Comparison of ENCODE assay signal across 20 cellular contexts in genomic region chr1:111803951-111804350, GRCh38.
"Had no signal": no experiment of that assay in that cellular context is flagged by ENCODE, and none has a peak within 500 bp of the region (broad histone marks: within the 10 kb centered on the region; RNA-seq: fewer than 3 reads in every experiment).

No MANE protein-coding gene starts in this region.

- DNase-seq: activated CD4-positive, alpha-beta T cell treated with anti-CD3 and anti-CD28 coated beads for 48 hours; activated CD4-positive, alpha-beta T cell treated with anti-CD3 and anti-CD28 coated beads, Interleukin-2, amount 50 U/mL, for 4 hours; activated CD4-positive, CD25-positive, alpha-beta regulatory T cell treated with anti-CD3 and anti-CD28 coated beads, Interleukin-2, amount 50 U/mL, for 72 hours; activated CD8-positive, alpha-beta memory T cell treated with anti-CD3 and anti-CD28 coated beads, Interleukin-2, amount 50 U/mL, for 48 hours; activated CD8-positive, alpha-beta T cell treated with anti-CD3 and anti-CD28 coated beads, Interleukin-2, amount 10 ng/mL, durations not matched to agents 7 days and 5 days; activated T-cell treated with anti-CD3 and anti-CD28 coated beads, Interleukin-2, amount 50 U/mL, for 1 hour; aorta; MM.1S; NCI-H187; NCI-H2081; NCI-H510A treated with DMSO at 0.1 percent for 48 hours; NCI-H774; NK-92 treated with Interleukin-12 subunit alpha and Interleukin-12 subunit beta, amount 100 ng/mL, for 24 hours; PC-3; T-helper 9 cell had no signal

- H3K9me3 Mint-ChIP-seq: activated naive CD4-positive, alpha-beta T cell treated with anti-CD3 and anti-CD28 coated beads, Interleukin-2, amount 50 U/mL, for 24 hours; T-helper 1 cell treated with Interleukin-12 subunit alpha and Interleukin-12 subunit beta and Interleukin-4 antibody, amounts not matched to agents 30 μg/mL and 1 μg/mL, for 36 hours; WTC11 had no signal

- H3K27me3 ChIP-seq: breast epithelium had no signal

- H3K4me1 ChIP-seq: breast epithelium had no signal

- ATAC-seq: activated CD8-positive, alpha-beta T cell treated with anti-CD3 and anti-CD28 coated beads, Interleukin-2, amount 10 ng/mL, durations not matched to agents 7 days and 5 days; PC-3 had no signal

- H3K4me3 Mint-ChIP-seq: activated CD8-positive, alpha-beta T cell treated with anti-CD3 and anti-CD28 coated beads, Interleukin-2, amount 10 ng/mL, durations not matched to agents 7 days and 5 days; activated naive CD4-positive, alpha-beta T cell treated with anti-CD3 and anti-CD28 coated beads, Interleukin-2, amount 50 U/mL, for 24 hours; T-helper 1 cell treated with Interleukin-12 subunit alpha and Interleukin-12 subunit beta and Interleukin-4 antibody, amounts not matched to agents 30 μg/mL and 1 μg/mL, for 36 hours; WTC11 had no signal

- H3K9me3 ChIP-seq: breast epithelium had no signal

- H3K27ac Mint-ChIP-seq: activated CD8-positive, alpha-beta T cell treated with anti-CD3 and anti-CD28 coated beads, Interleukin-2, amount 10 ng/mL, durations not matched to agents 7 days and 5 days; activated naive CD4-positive, alpha-beta T cell treated with anti-CD3 and anti-CD28 coated beads, Interleukin-2, amount 50 U/mL, for 24 hours; T-helper 1 cell treated with Interleukin-12 subunit alpha and Interleukin-12 subunit beta and Interleukin-4 antibody, amounts not matched to agents 30 μg/mL and 1 μg/mL, for 36 hours; WTC11 had no signal

- H3K4me1 Mint-ChIP-seq: activated naive CD4-positive, alpha-beta T cell treated with anti-CD3 and anti-CD28 coated beads, Interleukin-2, amount 50 U/mL, for 24 hours; WTC11 had no signal

- H3K36me3 Mint-ChIP-seq: activated naive CD4-positive, alpha-beta T cell treated with anti-CD3 and anti-CD28 coated beads, Interleukin-2, amount 50 U/mL, for 24 hours had no signal

- H3K4me3 ChIP-seq: breast epithelium had no signal

- H3K27ac ChIP-seq: breast epithelium, KMS-11 had no signal
